Comparison of ENCODE assay signal across 22 cellular contexts in genomic region chr13:21147827-21148226, GRCh38. TPM values are rescaled to one million over a fixed set of nuclear protein-coding genes. Genes with fewer than 3 reads are reported as not detected.
DNase-seq lines count a peak whose midpoint lies in the region; ATAC-seq, FAIRE-seq and TF ChIP-seq lines count a peak whose summit lies in the region.
"Had no signal": no experiment of that assay in that cellular context is flagged by ENCODE, and none has a peak within 500 bp of the region (broad histone marks: within the 10 kb centered on the region; RNA-seq: fewer than 3 reads in every experiment).

No MANE protein-coding gene starts in this region.

- no peaks in the 10 kb centered on the region for H3K27me3 Mint-ChIP-seq in activated T-cell treated with anti-CD3 and anti-CD28 coated beads, Interleukin-2, amount 50 U/mL, for 4 hours (ENCODE audit: low read depth)
- no peaks in the 10 kb centered on the region for H3K27me3 Mint-ChIP-seq in activated T-helper 17 cell treated with anti-CD3 and anti-CD28 coated beads, Interleukin-2, amount 50 U/mL, for 72 hours
- no peaks in the 10 kb centered on the region for H3K27me3 Mint-ChIP-seq in naive thymus-derived CD4-positive, alpha-beta T cell
- H3K27me3 Mint-ChIP-seq: stimulated activated memory B cell treated with anti-CD40 and anti-IgM and Interleukin-4, amounts not matched to agents 10 μg/mL and 1 μg/mL and 100 μg/mL, for 72 hours had no signal

- no peak overlapping the region for H3K4me3 ChIP-seq in naive thymus-derived CD4-positive, alpha-beta T cell (ENCODE audit: low read length)
- H3K4me3 ChIP-seq: BLaER1 treated with 17β-estradiol and CSF1 and Interleukin-3, amounts not matched to agents 10 nM and 100 nM; testis had no signal

- no peaks in the 10 kb centered on the region for H3K9me3 Mint-ChIP-seq in activated T-cell treated with anti-CD3 and anti-CD28 coated beads, Interleukin-2, amount 50 U/mL, for 4 hours
- no peaks in the 10 kb centered on the region for H3K9me3 Mint-ChIP-seq in activated T-helper 17 cell treated with anti-CD3 and anti-CD28 coated beads, Interleukin-2, amount 50 U/mL, for 72 hours
- H3K9me3 Mint-ChIP-seq in naive thymus-derived CD4-positive, alpha-beta T cell, result no peaks in the 10 kb centered on the region

- H3K36me3 Mint-ChIP-seq in activated T-cell treated with anti-CD3 and anti-CD28 coated beads, Interleukin-2, amount 50 U/mL, for 4 hours (ENCODE audit: insufficient read depth), result peaks cover 23% of the 10 kb centered on the region
- H3K36me3 Mint-ChIP-seq in activated T-helper 17 cell treated with anti-CD3 and anti-CD28 coated beads, Interleukin-2, amount 50 U/mL, for 72 hours (ENCODE audit: low read depth), result peaks cover 56% of the 10 kb centered on the region
- H3K36me3 Mint-ChIP-seq in naive thymus-derived CD4-positive, alpha-beta T cell, result peaks cover 6 to 21% (median 13%) of the 10 kb centered on the region in 5 donors

- DNase-seq in activated T-cell treated with anti-CD3 and anti-CD28 coated beads, Interleukin-2, amount 50 U/mL, for 4 hours, result no peak
- no peak for DNase-seq in activated T-cell treated with anti-CD3 and anti-CD28 coated beads for 4 hours
- no peak for DNase-seq in GM12891 (ENCODE audit: insufficient read length, low spot score)
- peak in 2 of 9 donors; percentile 5 to 10 for DNase-seq in naive thymus-derived CD4-positive, alpha-beta T cell
- DNase-seq in GM19239 (ENCODE audit: insufficient read length, low spot score), result no peak
- no peak for DNase-seq in T-helper 2 cell
- DNase-seq: activated CD4-positive, CD25-positive, alpha-beta regulatory T cell treated with anti-CD3 and anti-CD28 coated beads, Interleukin-2, amount 50 U/mL, for 72 hours; activated effector memory CD4-positive, alpha-beta T cell treated with anti-CD3 and anti-CD28 coated beads, Interleukin-2, amount 50 U/mL, for 16 hours; anterior cingulate cortex; caudate nucleus; foreskin keratinocyte; NCI-H1092; NCI-H1930; NCI-H446; SHP77 treated with DMSO at 0.1 percent for 48 hours; stimulated activated CD4-positive, alpha-beta T cell treated with anti-CD3 and anti-CD28 coated beads, Interleukin-1b, Interleukin-23, amount 100 ng/mL, for 48 hours; testis had no signal

- intact Hi-C loops in naive thymus-derived CD4-positive, alpha-beta T cell (cut with micrococcal nuclease), result no loop called here

- no peaks in the 10 kb centered on the region for H3K27me3 ChIP-seq in naive thymus-derived CD4-positive, alpha-beta T cell (ENCODE audit: control insufficient read depth in 2 of 2, insufficient read depth in 2 of 2, low read length in 2 of 2)
- H3K27me3 ChIP-seq: BLaER1 treated with 17β-estradiol and CSF1 and Interleukin-3, amounts not matched to agents 10 nM and 100 nM; foreskin keratinocyte; testis had no signal

- no peak overlapping the region for H3K4me3 Mint-ChIP-seq in activated T-cell treated with anti-CD3 and anti-CD28 coated beads, Interleukin-2, amount 50 U/mL, for 4 hours
- no peak overlapping the region for H3K4me3 Mint-ChIP-seq in activated T-helper 17 cell treated with anti-CD3 and anti-CD28 coated beads, Interleukin-2, amount 50 U/mL, for 72 hours
- peak overlapping the region in 1 of 10 donors; percentile 1 for H3K4me3 Mint-ChIP-seq in naive thymus-derived CD4-positive, alpha-beta T cell
- H3K4me3 Mint-ChIP-seq: stimulated activated memory B cell treated with anti-CD40 and anti-IgM and Interleukin-4, amounts not matched to agents 10 μg/mL and 1 μg/mL and 100 μg/mL, for 72 hours had no signal

- peak; percentile 12 to 17 for ATAC-seq in activated T-cell treated with anti-CD3 and anti-CD28 coated beads, Interleukin-2, amount 50 U/mL, for 4 hours
- ATAC-seq in activated T-helper 17 cell treated with anti-CD3 and anti-CD28 coated beads, Interleukin-2, amount 50 U/mL, for 72 hours (replicated peaks), result no peak
- ATAC-seq in naive thymus-derived CD4-positive, alpha-beta T cell, result peak; percentile 48
- ATAC-seq in HG03571 (IDR thresholded peaks at IDR 0.05; ENCODE audit: unreplicated experiment), result no peak
- ATAC-seq: foreskin keratinocyte; HCT116; stimulated activated memory B cell treated with anti-CD40 and anti-IgM and Interleukin-4, amounts not matched to agents 10 μg/mL and 1 μg/mL and 100 μg/mL, for 72 hours had no signal

- peaks cover 6 to 31% (median 13%) of the 10 kb centered on the region in 3 experiments for H3K36me3 ChIP-seq in naive thymus-derived CD4-positive, alpha-beta T cell (ENCODE audit: control insufficient read depth in 2 of 3, insufficient read depth in 3 of 3, low read length in 3 of 3)

- peak overlapping the region; percentile 8 for H3K27ac Mint-ChIP-seq in activated T-helper 17 cell treated with anti-CD3 and anti-CD28 coated beads, Interleukin-2, amount 50 U/mL, for 72 hours
- peak overlapping the region in 4 of 9 donors; percentile 3 to 78 (median 17) for H3K27ac Mint-ChIP-seq in naive thymus-derived CD4-positive, alpha-beta T cell
- H3K27ac Mint-ChIP-seq: stimulated activated memory B cell treated with anti-CD40 and anti-IgM and Interleukin-4, amounts not matched to agents 10 μg/mL and 1 μg/mL and 100 μg/mL, for 72 hours had no signal

- FAIRE-seq in GM12891 (lab: Jason Lieb, UNC) (no peak), GM19239 (lab: Jason Lieb, UNC) (no peak)

- CTCF ChIA-PET in naive thymus-derived CD4-positive, alpha-beta T cell (lab: Charles Lee), result no interaction called here

- TF ChIP-seq POLR2A in GM12891 (IDR thresholded peaks at IDR 0.05; ENCODE audit: low read depth, low read length), result peak; percentile 79

- H3K4me1 Mint-ChIP-seq in activated T-cell treated with anti-CD3 and anti-CD28 coated beads, Interleukin-2, amount 50 U/mL, for 4 hours (ENCODE audit: low read depth), result peaks cover 17% of the 10 kb centered on the region
- peaks cover 17% of the 10 kb centered on the region for H3K4me1 Mint-ChIP-seq in activated T-helper 17 cell treated with anti-CD3 and anti-CD28 coated beads, Interleukin-2, amount 50 U/mL, for 72 hours
- H3K4me1 Mint-ChIP-seq in naive thymus-derived CD4-positive, alpha-beta T cell, result peaks cover 9 to 21% (median 18%) of the 10 kb centered on the region in 7 donors

- no peaks in the 10 kb centered on the region for H3K9me3 ChIP-seq in naive thymus-derived CD4-positive, alpha-beta T cell (ENCODE audit: control insufficient read depth in 2 of 3, low read length in 3 of 3)
- H3K9me3 ChIP-seq: BLaER1 treated with 17β-estradiol and CSF1 and Interleukin-3, amounts not matched to agents 10 nM and 100 nM; testis had no signal

- POLR2A ChIA-PET in naive thymus-derived CD4-positive, alpha-beta T cell (lab: Charles Lee), result interaction anchor here (1.1 kb wide), 1 partner anchor 28 kb away, joined by 4 read pairs; the partner anchor contains the start of gene SKA3

- no peak overlapping the region for H3K27ac ChIP-seq in naive thymus-derived CD4-positive, alpha-beta T cell (ENCODE audit: low read depth, low read length)
- H3K27ac ChIP-seq: BLaER1 treated with 17β-estradiol and CSF1 and Interleukin-3, amounts not matched to agents 10 nM and 100 nM; foreskin keratinocyte; testis had no signal

- H3K4me1 ChIP-seq in naive thymus-derived CD4-positive, alpha-beta T cell (ENCODE audit: control insufficient read depth in 2 of 2, insufficient read depth in 2 of 2, low read length in 2 of 2), result peaks cover 4 to 14% of the 10 kb centered on the region in 2 donors
- H3K4me1 ChIP-seq: foreskin keratinocyte had no signal

TF ChIP-seq in GM12891, 5 proteins besides CTCF, POLR2A, EP300 and RAD21:
- TF ChIP-seq PAX5 (IDR thresholded peaks at IDR 0.05; ENCODE audit: insufficient read depth, low read length, severe bottlenecking), result no peak
- peak; percentile 82 for TF ChIP-seq POLR2AphosphoS5 (IDR thresholded peaks at IDR 0.05; ENCODE audit: low read depth, low read length)
TF ChIP-seq in GM12891: peak in this region for 1.

RNA-seq across cellular contexts. Expression of gene SAP18, which starts 7.9 kb away (rescaled TPM):
- total RNA-seq in activated T-cell treated with anti-CD3 and anti-CD28 coated beads, Interleukin-2, amount 50 U/mL, for 4 hours, result 100 to 1,000 TPM; 317 to 345 (median 339) TPM
- 105 TPM for polyA plus RNA-seq in GM12891 (2012; ENCODE audit: low read depth, missing spikeins)
- total RNA-seq in activated T-helper 17 cell treated with anti-CD3 and anti-CD28 coated beads, Interleukin-2, amount 50 U/mL, for 72 hours, result 100 to 1,000 TPM; 187 to 240 TPM
- total RNA-seq in naive thymus-derived CD4-positive, alpha-beta T cell, result 100 to 1,000 TPM; 167 to 223 (median 186) TPM
- polyA plus RNA-seq in naive thymus-derived CD4-positive, alpha-beta T cell, result 100 to 1,000 TPM; 233 to 309 TPM

RNA-seq across cellular contexts. Expression of gene SKA3, which starts 28.5 kb away (rescaled TPM):
- 10 to 100 TPM in 2 of 3 donors, 1 to 10 TPM in 1; 7.3 to 15.1 (median 11.6) TPM for total RNA-seq in activated T-cell treated with anti-CD3 and anti-CD28 coated beads, Interleukin-2, amount 50 U/mL, for 4 hours
- 14.6 TPM for polyA plus RNA-seq in GM12891 (2012; ENCODE audit: low read depth, missing spikeins)
- total RNA-seq in activated T-helper 17 cell treated with anti-CD3 and anti-CD28 coated beads, Interleukin-2, amount 50 U/mL, for 72 hours, result 10 to 100 TPM; 29.5 to 48.6 TPM
- total RNA-seq in naive thymus-derived CD4-positive, alpha-beta T cell, result 10 to 100 TPM in 1 of 5 experiments, 1 to 10 TPM in 2, under 1 TPM in 1, not detected in 1; 0.46 to 35.0 (median 1.6) TPM
- polyA plus RNA-seq in naive thymus-derived CD4-positive, alpha-beta T cell, result not detected

RNA-seq across cellular contexts. Expression of gene MRPL57, which starts 28.6 kb away (rescaled TPM):
- 10 to 100 TPM; 30.8 to 34.1 (median 32.0) TPM for total RNA-seq in activated T-cell treated with anti-CD3 and anti-CD28 coated beads, Interleukin-2, amount 50 U/mL, for 4 hours
- polyA plus RNA-seq in GM12891 (2012; ENCODE audit: low read depth, missing spikeins), result 26.9 TPM
- 10 to 100 TPM; 14.7 to 23.7 TPM for total RNA-seq in activated T-helper 17 cell treated with anti-CD3 and anti-CD28 coated beads, Interleukin-2, amount 50 U/mL, for 72 hours
- total RNA-seq in naive thymus-derived CD4-positive, alpha-beta T cell, result 10 to 100 TPM; 10.6 to 22.8 (median 19.8) TPM
- 10 to 100 TPM; 53.4 to 63.9 TPM for polyA plus RNA-seq in naive thymus-derived CD4-positive, alpha-beta T cell

Comparison
In these comparisons a context has a peak if more than half of its experiments do, and no peak if none do; other contexts are left out.
1. ATAC-seq: peak in activated T-cell treated with anti-CD3 and anti-CD28 coated beads, Interleukin-2, amount 50 U/mL, for 4 hours (2 of 2) and naive thymus-derived CD4-positive, alpha-beta T cell (single experiment); none in activated T-helper 17 cell treated with anti-CD3 and anti-CD28 coated beads, Interleukin-2, amount 50 U/mL, for 72 hours (single experiment) and HG03571 (single experiment).